25 cellular contexts compared by ENCODE assay signal in genomic region chr1:17944606-17945005, GRCh38.
"Had no signal": no experiment of that assay in that cellular context is flagged by ENCODE, and none has a peak within 500 bp of the region (broad histone marks: within the 10 kb centered on the region; RNA-seq: fewer than 3 reads in every experiment).

No MANE protein-coding gene starts in this region.

- H2AFZ ChIP-seq: hepatocyte had no signal

- DNase-seq: activated CD4-positive, alpha-beta memory T cell treated with anti-CD3 and anti-CD28 coated beads for 36 hours; activated CD4-positive, alpha-beta T cell treated with anti-CD3 and anti-CD28 coated beads, Interleukin-2, amount 10 ng/mL, durations not matched to agents 24 days and 14 days; activated CD4-positive, CD25-positive, alpha-beta regulatory T cell treated with anti-CD3 and anti-CD28 coated beads, Interleukin-2, amount 50 U/mL, for 72 hours; activated CD8-positive, alpha-beta memory T cell treated with anti-CD3 and anti-CD28 coated beads, Interleukin-2, amount 50 U/mL, for 48 hours; activated gamma-delta T cell treated with Interleukin-2 at 50 U/mL for 16 hours; activated naive CD4-positive, alpha-beta T cell treated with anti-CD3 and anti-CD28 coated beads, Interleukin-2, amount 50 U/mL, for 16 hours; activated T-cell treated with anti-CD3 and anti-CD28 coated beads, Interleukin-2, amount 50 U/mL, for 4 hours; amniotic stem cell; brain microvascular endothelial cell; left cardiac atrium; mammary epithelial cell; naive B cell; nephron progenitor cell; stimulated activated CD4-positive, alpha-beta T cell treated with anti-CD3 and anti-CD28 coated beads, Interleukin-12 subunit alpha, Interleukin-12 subunit beta, amount 100 ng/mL, for 4 hours; stimulated activated CD4-positive, alpha-beta T cell treated with anti-CD3 and anti-CD28 coated beads, Interleukin-4, amount 100 ng/mL, for 24 hours; T1000; uterus; WERI-Rb-1 had no signal

- ATAC-seq: activated T-cell treated with anti-CD3 and anti-CD28 coated beads, Interleukin-2, amount 50 U/mL, for 4 hours; activated T-helper 17 cell treated with anti-CD3 and anti-CD28 coated beads, Interleukin-2, amount 50 U/mL, for 72 hours; gastroesophageal sphincter; left cardiac atrium; sciatic nerve; stimulated activated effector memory CD8-positive, alpha-beta T cell treated with anti-CD3 and anti-CD28 coated beads, Interleukin-12 subunit alpha, Interleukin-12 subunit beta, amount 100 ng/mL, for 72 hours had no signal

- H3K27me3 ChIP-seq: brain microvascular endothelial cell, hepatocyte, uterus had no signal

- H3K4me3 ChIP-seq: gastroesophageal sphincter, hepatocyte, skin epidermis, uterus had no signal

- H3K4me1 ChIP-seq: gastroesophageal sphincter, uterus had no signal

- H3K79me2 ChIP-seq: hepatocyte had no signal

- H3K9me3 ChIP-seq: gastroesophageal sphincter, neutrophil, uterus had no signal

- H3K4me2 ChIP-seq: hepatocyte had no signal

- H3K27ac ChIP-seq: brain microvascular endothelial cell, gastroesophageal sphincter, hepatocyte, neutrophil, skin epidermis, uterus, WERI-Rb-1 had no signal

- H3K36me3 ChIP-seq: brain microvascular endothelial cell, gastroesophageal sphincter, neutrophil, uterus, WERI-Rb-1 had no signal
